Comparison of ENCODE assay signal across 1 cellular context in the genomic region with DNA sequence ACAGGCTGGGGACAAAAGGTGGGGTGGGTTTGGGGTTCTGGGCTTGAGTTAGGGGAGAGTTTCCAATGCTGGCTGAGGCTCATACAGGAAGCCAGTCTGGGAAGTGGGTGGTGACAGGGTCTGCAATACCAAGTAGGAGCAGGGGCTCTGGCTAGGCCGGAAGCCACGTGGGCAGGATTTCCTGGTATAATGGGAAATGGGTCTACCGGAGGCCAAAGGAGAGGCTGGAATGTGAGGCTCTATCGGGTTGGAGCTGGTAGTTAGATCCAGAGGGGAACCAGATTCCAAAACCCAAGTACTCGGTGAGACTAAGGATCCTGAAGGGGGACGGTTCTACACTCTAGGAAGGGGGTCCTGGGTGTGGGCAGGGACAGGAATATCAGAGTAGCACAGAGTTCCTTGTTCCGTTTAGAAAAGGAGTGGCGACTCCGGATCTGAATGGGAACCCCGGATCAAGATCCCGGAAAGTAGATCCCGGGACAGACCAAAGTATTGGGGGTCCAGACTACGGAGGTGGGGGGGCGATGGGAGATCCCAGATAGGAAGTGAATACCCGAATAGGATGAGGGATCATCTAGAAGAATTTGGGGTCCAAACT.
TF ChIP-seq lines count a peak whose summit lies in the region.

No MANE protein-coding gene starts in this region.

TF ChIP-seq in K562, 482 proteins besides CTCF, POLR2A, EP300 and RAD21:
- TF ChIP-seq NR2C2 (CRISPR knock-in tag; IDR thresholded peaks at IDR 0.05), result no peak
- peak; percentile 10; the same call in 1 of the 2 replicates for TF ChIP-seq NR2C2 (tag; IDR thresholded peaks at IDR 0.05)
- TF ChIP-seq GATA2 (CRISPR knock-in tag; IDR thresholded peaks at IDR 0.05), result no peak
- TF ChIP-seq HDAC1 (IDR thresholded peaks at IDR 0.05), result peak in 1 of 2 experiments; percentile 46; a peak in 1 of 4 replicates
- TF ChIP-seq RBM39 (optimal IDR thresholded peaks at IDR 0.05; ENCODE audit: low read depth, low read length), result peak; percentile 7
- TF ChIP-seq, protein P1, sequence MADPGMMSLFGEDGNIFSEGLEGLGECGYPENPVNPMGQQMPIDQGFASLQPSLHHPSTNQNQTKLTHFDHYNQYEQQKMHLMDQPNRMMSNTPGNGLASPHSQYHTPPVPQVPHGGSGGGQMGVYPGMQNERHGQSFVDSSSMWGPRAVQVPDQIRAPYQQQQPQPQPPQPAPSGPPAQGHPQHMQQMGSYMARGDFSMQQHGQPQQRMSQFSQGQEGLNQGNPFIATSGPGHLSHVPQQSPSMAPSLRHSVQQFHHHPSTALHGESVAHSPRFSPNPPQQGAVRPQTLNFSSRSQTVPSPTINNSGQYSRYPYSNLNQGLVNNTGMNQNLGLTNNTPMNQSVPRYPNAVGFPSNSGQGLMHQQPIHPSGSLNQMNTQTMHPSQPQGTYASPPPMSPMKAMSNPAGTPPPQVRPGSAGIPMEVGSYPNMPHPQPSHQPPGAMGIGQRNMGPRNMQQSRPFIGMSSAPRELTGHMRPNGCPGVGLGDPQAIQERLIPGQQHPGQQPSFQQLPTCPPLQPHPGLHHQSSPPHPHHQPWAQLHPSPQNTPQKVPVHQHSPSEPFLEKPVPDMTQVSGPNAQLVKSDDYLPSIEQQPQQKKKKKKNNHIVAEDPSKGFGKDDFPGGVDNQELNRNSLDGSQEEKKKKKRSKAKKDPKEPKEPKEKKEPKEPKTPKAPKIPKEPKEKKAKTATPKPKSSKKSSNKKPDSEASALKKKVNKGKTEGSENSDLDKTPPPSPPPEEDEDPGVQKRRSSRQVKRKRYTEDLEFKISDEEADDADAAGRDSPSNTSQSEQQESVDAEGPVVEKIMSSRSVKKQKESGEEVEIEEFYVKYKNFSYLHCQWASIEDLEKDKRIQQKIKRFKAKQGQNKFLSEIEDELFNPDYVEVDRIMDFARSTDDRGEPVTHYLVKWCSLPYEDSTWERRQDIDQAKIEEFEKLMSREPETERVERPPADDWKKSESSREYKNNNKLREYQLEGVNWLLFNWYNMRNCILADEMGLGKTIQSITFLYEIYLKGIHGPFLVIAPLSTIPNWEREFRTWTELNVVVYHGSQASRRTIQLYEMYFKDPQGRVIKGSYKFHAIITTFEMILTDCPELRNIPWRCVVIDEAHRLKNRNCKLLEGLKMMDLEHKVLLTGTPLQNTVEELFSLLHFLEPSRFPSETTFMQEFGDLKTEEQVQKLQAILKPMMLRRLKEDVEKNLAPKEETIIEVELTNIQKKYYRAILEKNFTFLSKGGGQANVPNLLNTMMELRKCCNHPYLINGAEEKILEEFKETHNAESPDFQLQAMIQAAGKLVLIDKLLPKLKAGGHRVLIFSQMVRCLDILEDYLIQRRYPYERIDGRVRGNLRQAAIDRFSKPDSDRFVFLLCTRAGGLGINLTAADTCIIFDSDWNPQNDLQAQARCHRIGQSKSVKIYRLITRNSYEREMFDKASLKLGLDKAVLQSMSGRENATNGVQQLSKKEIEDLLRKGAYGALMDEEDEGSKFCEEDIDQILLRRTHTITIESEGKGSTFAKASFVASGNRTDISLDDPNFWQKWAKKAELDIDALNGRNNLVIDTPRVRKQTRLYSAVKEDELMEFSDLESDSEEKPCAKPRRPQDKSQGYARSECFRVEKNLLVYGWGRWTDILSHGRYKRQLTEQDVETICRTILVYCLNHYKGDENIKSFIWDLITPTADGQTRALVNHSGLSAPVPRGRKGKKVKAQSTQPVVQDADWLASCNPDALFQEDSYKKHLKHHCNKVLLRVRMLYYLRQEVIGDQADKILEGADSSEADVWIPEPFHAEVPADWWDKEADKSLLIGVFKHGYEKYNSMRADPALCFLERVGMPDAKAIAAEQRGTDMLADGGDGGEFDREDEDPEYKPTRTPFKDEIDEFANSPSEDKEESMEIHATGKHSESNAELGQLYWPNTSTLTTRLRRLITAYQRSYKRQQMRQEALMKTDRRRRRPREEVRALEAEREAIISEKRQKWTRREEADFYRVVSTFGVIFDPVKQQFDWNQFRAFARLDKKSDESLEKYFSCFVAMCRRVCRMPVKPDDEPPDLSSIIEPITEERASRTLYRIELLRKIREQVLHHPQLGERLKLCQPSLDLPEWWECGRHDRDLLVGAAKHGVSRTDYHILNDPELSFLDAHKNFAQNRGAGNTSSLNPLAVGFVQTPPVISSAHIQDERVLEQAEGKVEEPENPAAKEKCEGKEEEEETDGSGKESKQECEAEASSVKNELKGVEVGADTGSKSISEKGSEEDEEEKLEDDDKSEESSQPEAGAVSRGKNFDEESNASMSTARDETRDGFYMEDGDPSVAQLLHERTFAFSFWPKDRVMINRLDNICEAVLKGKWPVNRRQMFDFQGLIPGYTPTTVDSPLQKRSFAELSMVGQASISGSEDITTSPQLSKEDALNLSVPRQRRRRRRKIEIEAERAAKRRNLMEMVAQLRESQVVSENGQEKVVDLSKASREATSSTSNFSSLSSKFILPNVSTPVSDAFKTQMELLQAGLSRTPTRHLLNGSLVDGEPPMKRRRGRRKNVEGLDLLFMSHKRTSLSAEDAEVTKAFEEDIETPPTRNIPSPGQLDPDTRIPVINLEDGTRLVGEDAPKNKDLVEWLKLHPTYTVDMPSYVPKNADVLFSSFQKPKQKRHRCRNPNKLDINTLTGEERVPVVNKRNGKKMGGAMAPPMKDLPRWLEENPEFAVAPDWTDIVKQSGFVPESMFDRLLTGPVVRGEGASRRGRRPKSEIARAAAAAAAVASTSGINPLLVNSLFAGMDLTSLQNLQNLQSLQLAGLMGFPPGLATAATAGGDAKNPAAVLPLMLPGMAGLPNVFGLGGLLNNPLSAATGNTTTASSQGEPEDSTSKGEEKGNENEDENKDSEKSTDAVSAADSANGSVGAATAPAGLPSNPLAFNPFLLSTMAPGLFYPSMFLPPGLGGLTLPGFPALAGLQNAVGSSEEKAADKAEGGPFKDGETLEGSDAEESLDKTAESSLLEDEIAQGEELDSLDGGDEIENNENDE (IDR thresholded peaks at IDR 0.05; ENCODE audit: low read depth, low read length), result no peak
- TF ChIP-seq, protein P2, sequence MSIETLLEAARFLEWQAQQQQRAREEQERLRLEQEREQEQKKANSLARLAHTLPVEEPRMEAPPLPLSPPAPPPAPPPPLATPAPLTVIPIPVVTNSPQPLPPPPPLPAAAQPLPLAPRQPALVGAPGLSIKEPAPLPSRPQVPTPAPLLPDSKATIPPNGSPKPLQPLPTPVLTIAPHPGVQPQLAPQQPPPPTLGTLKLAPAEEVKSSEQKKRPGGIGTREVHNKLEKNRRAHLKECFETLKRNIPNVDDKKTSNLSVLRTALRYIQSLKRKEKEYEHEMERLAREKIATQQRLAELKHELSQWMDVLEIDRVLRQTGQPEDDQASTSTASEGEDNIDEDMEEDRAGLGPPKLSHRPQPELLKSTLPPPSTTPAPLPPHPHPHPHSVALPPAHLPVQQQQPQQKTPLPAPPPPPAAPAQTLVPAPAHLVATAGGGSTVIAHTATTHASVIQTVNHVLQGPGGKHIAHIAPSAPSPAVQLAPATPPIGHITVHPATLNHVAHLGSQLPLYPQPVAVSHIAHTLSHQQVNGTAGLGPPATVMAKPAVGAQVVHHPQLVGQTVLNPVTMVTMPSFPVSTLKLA (conservative IDR thresholded peaks at IDR 0.05), result peak; percentile 44 to 78; a peak in 3 of 4 replicates
- TF ChIP-seq RAD51 (IDR thresholded peaks at IDR 0.05; ENCODE audit: borderline replicate concordance, low read depth), result peak; percentile 28; the same call in 1 of the 2 replicates
- TF ChIP-seq USF2 (CRISPR knock-in tag; IDR thresholded peaks at IDR 0.05), result peak; percentile 62
- no peak for TF ChIP-seq ARID3B (CRISPR knock-in tag; IDR thresholded peaks at IDR 0.05; ENCODE audit: borderline replicate concordance)
- no peak for TF ChIP-seq SPI1 (IDR thresholded peaks at IDR 0.05; ENCODE audit: borderline replicate concordance, low read depth, low read length)
- TF ChIP-seq, protein P3, sequence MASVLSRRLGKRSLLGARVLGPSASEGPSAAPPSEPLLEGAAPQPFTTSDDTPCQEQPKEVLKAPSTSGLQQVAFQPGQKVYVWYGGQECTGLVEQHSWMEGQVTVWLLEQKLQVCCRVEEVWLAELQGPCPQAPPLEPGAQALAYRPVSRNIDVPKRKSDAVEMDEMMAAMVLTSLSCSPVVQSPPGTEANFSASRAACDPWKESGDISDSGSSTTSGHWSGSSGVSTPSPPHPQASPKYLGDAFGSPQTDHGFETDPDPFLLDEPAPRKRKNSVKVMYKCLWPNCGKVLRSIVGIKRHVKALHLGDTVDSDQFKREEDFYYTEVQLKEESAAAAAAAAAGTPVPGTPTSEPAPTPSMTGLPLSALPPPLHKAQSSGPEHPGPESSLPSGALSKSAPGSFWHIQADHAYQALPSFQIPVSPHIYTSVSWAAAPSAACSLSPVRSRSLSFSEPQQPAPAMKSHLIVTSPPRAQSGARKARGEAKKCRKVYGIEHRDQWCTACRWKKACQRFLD (CRISPR knock-in tag; IDR thresholded peaks at IDR 0.05), result no peak
- peak; percentile 46; the same call in 1 of the 2 replicates for TF ChIP-seq USF1 (CRISPR knock-in tag; IDR thresholded peaks at IDR 0.05)
- TF ChIP-seq TEAD4 (IDR thresholded peaks at IDR 0.05; ENCODE audit: low read length), result peak; percentile 42; the same call in 1 of the 2 replicates
- TF ChIP-seq TEAD4 (CRISPR knock-in tag; IDR thresholded peaks at IDR 0.05; ENCODE audit: borderline replicate concordance), result no peak
- peak in 1 of 2 experiments; percentile 18; a peak in 1 of 4 replicates for TF ChIP-seq ETV6 (IDR thresholded peaks at IDR 0.05; ENCODE audit: borderline replicate concordance in 1 of 2, low read depth in 2 of 2, low read length in 1 of 2)
- no peak for TF ChIP-seq ETV6 (CRISPR knock-in tag; IDR thresholded peaks at IDR 0.05; ENCODE audit: borderline replicate concordance)
- TF ChIP-seq MYC (IDR thresholded peaks at IDR 0.05; ENCODE audit: low read depth, low read length), result peak; percentile 75
- TF ChIP-seq MYC (CRISPR knock-in tag; IDR thresholded peaks at IDR 0.05; ENCODE audit: borderline replicate concordance, low read depth), result no peak
- peak; percentile 40; the same call in 1 of the 2 replicates for TF ChIP-seq ETV1 (tag; conservative IDR thresholded peaks at IDR 0.05; ENCODE audit: low read depth)
- no peak for TF ChIP-seq RNF2 (IDR thresholded peaks at IDR 0.05)
- peak; percentile 69 for TF ChIP-seq MXI1 (IDR thresholded peaks at IDR 0.05; ENCODE audit: low read depth, low read length)
- TF ChIP-seq BRD4 (IDR thresholded peaks at IDR 0.05), result no peak
- TF ChIP-seq SIN3A (IDR thresholded peaks at IDR 0.05; ENCODE audit: borderline replicate concordance in 2 of 2, control insufficient read depth in 1 of 2, low read depth in 2 of 2, low read length in 2 of 2), result peak; percentile 25 to 75; a peak in 1 of 4 replicates
- TF ChIP-seq, protein P4, sequence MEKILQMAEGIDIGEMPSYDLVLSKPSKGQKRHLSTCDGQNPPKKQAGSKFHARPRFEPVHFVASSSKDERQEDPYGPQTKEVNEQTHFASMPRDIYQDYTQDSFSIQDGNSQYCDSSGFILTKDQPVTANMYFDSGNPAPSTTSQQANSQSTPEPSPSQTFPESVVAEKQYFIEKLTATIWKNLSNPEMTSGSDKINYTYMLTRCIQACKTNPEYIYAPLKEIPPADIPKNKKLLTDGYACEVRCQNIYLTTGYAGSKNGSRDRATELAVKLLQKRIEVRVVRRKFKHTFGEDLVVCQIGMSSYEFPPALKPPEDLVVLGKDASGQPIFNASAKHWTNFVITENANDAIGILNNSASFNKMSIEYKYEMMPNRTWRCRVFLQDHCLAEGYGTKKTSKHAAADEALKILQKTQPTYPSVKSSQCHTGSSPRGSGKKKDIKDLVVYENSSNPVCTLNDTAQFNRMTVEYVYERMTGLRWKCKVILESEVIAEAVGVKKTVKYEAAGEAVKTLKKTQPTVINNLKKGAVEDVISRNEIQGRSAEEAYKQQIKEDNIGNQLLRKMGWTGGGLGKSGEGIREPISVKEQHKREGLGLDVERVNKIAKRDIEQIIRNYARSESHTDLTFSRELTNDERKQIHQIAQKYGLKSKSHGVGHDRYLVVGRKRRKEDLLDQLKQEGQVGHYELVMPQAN (IDR thresholded peaks at IDR 0.05; ENCODE audit: borderline replicate concordance), result peak; percentile 52; the same call in 1 of the 2 replicates
